Comparison of ENCODE assay signal across 10 cellular contexts in the genomic region with DNA sequence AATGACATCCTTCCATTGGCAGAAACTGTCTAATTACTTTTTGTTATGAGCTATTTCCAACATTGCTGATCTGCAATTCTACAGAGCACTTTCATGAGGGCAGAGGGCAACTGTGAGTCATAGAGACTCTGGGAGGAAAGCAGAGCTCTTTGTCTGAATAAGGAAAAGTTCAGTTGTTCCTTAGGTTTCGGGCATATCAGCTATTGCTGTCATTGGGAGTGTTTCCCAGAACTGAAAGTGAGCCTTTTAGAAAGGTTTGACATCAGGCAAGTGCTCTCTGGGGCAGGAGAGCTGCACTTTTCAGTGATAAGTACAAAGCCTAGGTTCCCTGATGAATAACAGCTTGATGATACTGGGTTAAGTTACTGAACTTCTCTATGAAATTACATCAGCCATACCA.
DNase-seq lines count a peak whose midpoint lies in the region; ATAC-seq and TF ChIP-seq lines count a peak whose summit lies in the region.
"Had no signal": no experiment of that assay in that cellular context is flagged by ENCODE, and none has a peak within 500 bp of the region (broad histone marks: within the 10 kb centered on the region; RNA-seq: fewer than 3 reads in every experiment).

No MANE protein-coding gene starts in this region.

- in situ Hi-C loops in astrocyte of the cerebellum (cut with HindIII; ENCODE audit: low sequenced_read_pairs) = no loop called here

- no peak overlapping the region for H3K4me3 ChIP-seq in astrocyte of the cerebellum (ENCODE audit: low read depth, low read length)

- CTCF ChIA-PET in HEK293T (lab: Yijun Ruan, JAX) = no interaction called here

- POLR2A ChIA-PET in HEK293T (lab: Yijun Ruan, JAX) = interaction anchor here (1.0 to 1.3 kb wide), 2 partner anchors 13 to 17 kb away, joined by 4 read pairs; no protein-coding TSS in a partner anchor

- peak; percentile 1 for DNase-seq in ELF-1 (ENCODE audit: low read depth, low spot score)
- DNase-seq in astrocyte of the cerebellum (ENCODE audit: low read depth) = peak; percentile 77
- no peak for DNase-seq in left ventricle myocardium superior
- DNase-seq in sciatic nerve (ENCODE audit: low spot score) = peak; percentile 61
- no peak for DNase-seq in inferior parietal cortex (ENCODE audit: extremely low spot score)
- DNase-seq in mesenteric fat pad (ENCODE audit: low spot score) = no peak
- no peak for DNase-seq in HEK293T (ENCODE audit: extremely low spot score)
- DNase-seq: activated CD4-positive, alpha-beta T cell treated with anti-CD3 and anti-CD28 coated beads for 1 hour; NCI-H1048 had no signal

- no peak for TF ChIP-seq CTCF in astrocyte of the cerebellum (IDR thresholded peaks at IDR 0.05; ENCODE audit: low read depth, low read length, missing control alignments)

- intact Hi-C loops in left ventricle myocardium superior (cut with micrococcal nuclease) = no loop called here
- intact Hi-C loops in sciatic nerve (cut with DNase I) = no loop called here

- ATAC-seq in left ventricle myocardium superior (peak; percentile 86), sciatic nerve (peak; percentile 88), GM19463 (IDR thresholded peaks at IDR 0.05; ENCODE audit: unreplicated experiment) (no peak)

TF ChIP-seq in HEK293T, 16 proteins besides CTCF, POLR2A, EP300 and RAD21:
- TF ChIP-seq, protein P1, sequence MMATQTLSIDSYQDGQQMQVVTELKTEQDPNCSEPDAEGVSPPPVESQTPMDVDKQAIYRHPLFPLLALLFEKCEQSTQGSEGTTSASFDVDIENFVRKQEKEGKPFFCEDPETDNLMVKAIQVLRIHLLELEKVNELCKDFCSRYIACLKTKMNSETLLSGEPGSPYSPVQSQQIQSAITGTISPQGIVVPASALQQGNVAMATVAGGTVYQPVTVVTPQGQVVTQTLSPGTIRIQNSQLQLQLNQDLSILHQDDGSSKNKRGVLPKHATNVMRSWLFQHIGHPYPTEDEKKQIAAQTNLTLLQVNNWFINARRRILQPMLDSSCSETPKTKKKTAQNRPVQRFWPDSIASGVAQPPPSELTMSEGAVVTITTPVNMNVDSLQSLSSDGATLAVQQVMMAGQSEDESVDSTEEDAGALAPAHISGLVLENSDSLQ (IDR thresholded peaks at IDR 0.05) = no peak
- TF ChIP-seq SP1 (IDR thresholded peaks at IDR 0.05) (no peak), NFRKB (IDR thresholded peaks at IDR 0.05) (no peak), CTBP1 (IDR thresholded peaks at IDR 0.05; ENCODE audit: borderline replicate concordance) (no peak), HDGF (IDR thresholded peaks at IDR 0.05; ENCODE audit: borderline replicate concordance) (no peak), FOXA1 (IDR thresholded peaks at IDR 0.05) (no peak), ZNF384 (IDR thresholded peaks at IDR 0.05) (no peak), SUZ12 (IDR thresholded peaks at IDR 0.05) (no peak)

Comparison
In these comparisons a context has a peak if more than half of its experiments do, and no peak if none do; other contexts are left out.
1. DNase-seq: peak in ELF-1 (single experiment), astrocyte of the cerebellum (single experiment) and sciatic nerve (single experiment); none in left ventricle myocardium superior (single experiment), inferior parietal cortex (single experiment), mesenteric fat pad (single experiment) and HEK293T (single experiment).